Comparison of ENCODE assay signal across 1 cellular context in the genomic region with DNA sequence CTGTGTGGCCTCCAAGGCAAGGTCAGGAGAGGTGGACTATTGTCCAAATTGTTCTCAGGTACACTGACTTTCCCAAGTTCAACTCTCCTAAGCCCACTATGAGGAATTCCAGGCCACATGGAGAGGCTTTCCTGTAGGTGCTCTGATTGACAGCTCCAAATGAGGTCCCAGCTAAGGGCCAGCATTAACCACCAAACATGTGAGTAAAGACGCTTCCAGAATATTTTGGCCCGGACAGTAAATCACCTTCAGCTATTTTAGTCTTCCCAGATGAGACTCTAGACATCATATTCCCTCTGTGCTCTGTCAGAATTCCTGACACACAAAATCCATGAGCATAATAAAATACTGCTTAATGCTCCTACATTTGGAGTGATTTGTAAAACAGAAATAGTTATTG.
TF ChIP-seq lines count a peak whose summit lies in the region.

No MANE protein-coding gene starts in this region.

TF ChIP-seq in GM12878, 131 proteins besides CTCF, POLR2A, EP300 and RAD21 (continued from another document):
- no peak for TF ChIP-seq ZBTB40 (IDR thresholded peaks at IDR 0.05; ENCODE audit: borderline replicate concordance)
- TF ChIP-seq LARP7 (IDR thresholded peaks at IDR 0.05): no peak
- no peak for TF ChIP-seq NFIC (IDR thresholded peaks at IDR 0.05; ENCODE audit: low read depth, low read length)
- no peak for TF ChIP-seq NR2C1 (IDR thresholded peaks at IDR 0.05)
- TF ChIP-seq, protein P1, sequence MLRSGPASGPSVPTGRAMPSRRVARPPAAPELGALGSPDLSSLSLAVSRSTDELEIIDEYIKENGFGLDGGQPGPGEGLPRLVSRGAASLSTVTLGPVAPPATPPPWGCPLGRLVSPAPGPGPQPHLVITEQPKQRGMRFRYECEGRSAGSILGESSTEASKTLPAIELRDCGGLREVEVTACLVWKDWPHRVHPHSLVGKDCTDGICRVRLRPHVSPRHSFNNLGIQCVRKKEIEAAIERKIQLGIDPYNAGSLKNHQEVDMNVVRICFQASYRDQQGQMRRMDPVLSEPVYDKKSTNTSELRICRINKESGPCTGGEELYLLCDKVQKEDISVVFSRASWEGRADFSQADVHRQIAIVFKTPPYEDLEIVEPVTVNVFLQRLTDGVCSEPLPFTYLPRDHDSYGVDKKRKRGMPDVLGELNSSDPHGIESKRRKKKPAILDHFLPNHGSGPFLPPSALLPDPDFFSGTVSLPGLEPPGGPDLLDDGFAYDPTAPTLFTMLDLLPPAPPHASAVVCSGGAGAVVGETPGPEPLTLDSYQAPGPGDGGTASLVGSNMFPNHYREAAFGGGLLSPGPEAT (IDR thresholded peaks at IDR 0.05; ENCODE audit: low read depth): no peak
- no peak for TF ChIP-seq ZNF217 (IDR thresholded peaks at IDR 0.05)
- TF ChIP-seq MYB (IDR thresholded peaks at IDR 0.05; ENCODE audit: borderline replicate concordance, low read depth, low read length): no peak
